Comparison of ENCODE assay signal across 9 cellular contexts in the genomic region with DNA sequence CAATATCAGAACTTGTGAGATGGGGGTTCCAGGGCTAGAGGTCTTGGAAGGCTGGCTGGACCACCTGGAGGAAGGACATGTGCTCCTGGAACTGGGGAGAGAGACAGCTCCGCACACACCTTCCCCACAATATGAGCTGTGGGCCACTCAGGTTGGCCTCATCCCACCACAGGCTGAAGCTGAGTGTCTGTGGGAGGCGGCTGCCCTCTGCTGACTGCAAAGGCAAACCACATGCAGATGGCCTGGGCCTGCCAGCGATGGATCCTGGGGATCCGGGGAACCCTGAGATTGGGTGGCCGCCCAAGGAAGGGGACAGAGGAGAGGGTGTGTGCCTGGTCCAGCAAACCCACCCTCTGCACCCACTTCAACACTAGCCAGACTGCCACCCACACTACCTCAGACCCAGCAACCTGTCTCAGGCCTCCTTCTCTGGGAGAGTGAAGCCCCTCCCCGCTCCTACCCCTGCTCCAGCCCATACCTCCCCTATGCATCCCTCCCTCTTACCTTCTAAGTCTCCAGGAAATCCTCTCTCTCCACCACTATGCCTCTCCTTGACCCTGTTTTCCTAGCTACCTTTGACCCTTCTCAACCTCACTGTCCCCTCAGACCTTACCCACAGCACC. TPM values are rescaled to one million over a fixed set of nuclear protein-coding genes. Genes with fewer than 3 reads are reported as not detected.
DNase-seq lines count a peak whose midpoint lies in the region; ATAC-seq and TF ChIP-seq lines count a peak whose summit lies in the region.
"Had no signal": no experiment of that assay in that cellular context is flagged by ENCODE, and none has a peak within 500 bp of the region (broad histone marks: within the 10 kb centered on the region; RNA-seq: fewer than 3 reads in every experiment).

No MANE protein-coding gene starts in this region.

- no peaks in the 10 kb centered on the region for H4K20me1 ChIP-seq in PC-9 (ENCODE audit: insufficient read depth)

- H3K9me3 Mint-ChIP-seq in CD4-positive, alpha-beta memory T cell, result no peaks in the 10 kb centered on the region
- H3K9me3 Mint-ChIP-seq in HFFc6 (no peaks in the 10 kb centered on the region), nephron (no peaks in the 10 kb centered on the region)

- TF ChIP-seq POLR2A in esophagus squamous epithelium (IDR thresholded peaks at IDR 0.05), result no peak

- no peaks in the 10 kb centered on the region; the same call in 1 of the 2 replicates for H3F3A ChIP-seq in PC-9 (ENCODE audit: insufficient read depth, low read depth)

- H3K4me1 ChIP-seq in CD4-positive, alpha-beta memory T cell (ENCODE audit: insufficient read depth, low read length), result no peaks in the 10 kb centered on the region
- no peaks in the 10 kb centered on the region for H3K4me1 ChIP-seq in PC-9 (replicated peaks; ENCODE audit: insufficient read depth)
- peaks cover 0 to 27% (median 13%) of the 10 kb centered on the region in 3 donors for H3K4me1 ChIP-seq in esophagus squamous epithelium

- H3K27ac ChIP-seq in CD4-positive, alpha-beta memory T cell (ENCODE audit: low read depth, low read length), result no peak overlapping the region
- no peak overlapping the region for H3K27ac ChIP-seq in PC-9
- H3K27ac ChIP-seq in esophagus squamous epithelium, result no peak overlapping the region

- POLR2A ChIA-PET in CD4-positive, alpha-beta memory T cell (lab: Charles Lee; ENCODE audit: partially characterized antibody), result no interaction called here
- POLR2A ChIA-PET in PC-9 (lab: Charles Lee; ENCODE audit: unreplicated experiment), result interaction anchor here (0.6 kb wide), 2 partner anchors 78 to 1036 kb away, joined by 5 to 8 read pairs; no protein-coding TSS in a partner anchor

- H3K9me3 ChIP-seq in CD4-positive, alpha-beta memory T cell (ENCODE audit: control insufficient read depth in 1 of 2, low read length in 2 of 2), result no peaks in the 10 kb centered on the region
- H3K9me3 ChIP-seq in PC-9 (ENCODE audit: insufficient read depth, low read depth) (no peaks in the 10 kb centered on the region), esophagus squamous epithelium (no peaks in the 10 kb centered on the region)

- CTCF ChIA-PET in CD4-positive, alpha-beta memory T cell (lab: Charles Lee; ENCODE audit: partially characterized antibody), result interaction anchor here (1.0 to 2.7 kb wide), 6 partner anchors 11 to 372 kb away, joined by 3 to 13 read pairs (median 6); no protein-coding TSS in a partner anchor
- CTCF ChIA-PET in PC-9 (lab: Charles Lee), result interaction anchor here (0.5 to 1.6 kb wide), 9 partner anchors 11 to 1045 kb away, joined by 3 to 10 read pairs (median 4); no protein-coding TSS in a partner anchor

- BruUV-seq in PC-9 (replicated peaks; lab: Mats Ljungman, UMichigan), result no TSS peak

- no peaks in the 10 kb centered on the region for H3K36me3 ChIP-seq in CD4-positive, alpha-beta memory T cell (ENCODE audit: insufficient read depth, low read length)
- H3K36me3 ChIP-seq in PC-9 (ENCODE audit: low read depth) (no peaks in the 10 kb centered on the region), esophagus squamous epithelium (no peaks in the 10 kb centered on the region)

- H3K36me3 Mint-ChIP-seq in CD4-positive, alpha-beta memory T cell, result no peaks in the 10 kb centered on the region
- H3K36me3 Mint-ChIP-seq in HFFc6 (ENCODE audit: low read depth) (no peaks in the 10 kb centered on the region), nephron (ENCODE audit: low read depth) (no peaks in the 10 kb centered on the region)

- no peak overlapping the region for H3K27ac Mint-ChIP-seq in CD4-positive, alpha-beta memory T cell
- no peak overlapping the region for H3K27ac Mint-ChIP-seq in HFFc6
- peak overlapping the region in 1 of 3 experiments; percentile 47 for H3K27ac Mint-ChIP-seq in nephron

- DNase-seq in CD4-positive, alpha-beta memory T cell, result peak; percentile 38 to 54 (median 45)
- DNase-seq in HFFc6, result peak; percentile 58
- peak; percentile 56 to 70 for DNase-seq in PC-9
- DNase-seq in activated T-cell treated with anti-CD3 and anti-CD28 coated beads, Interleukin-2, amount 50 U/mL, for 1 hour, result peak; percentile 64
- DNase-seq in esophagus squamous epithelium (lab: John Stamatoyannopoulos, UW), result peak; percentile 14
- DNase-seq in superior temporal gyrus (ENCODE audit: extremely low spot score), result peak; percentile 57

- no peak overlapping the region for H3K4me3 ChIP-seq in CD4-positive, alpha-beta memory T cell (ENCODE audit: low read length in 2 of 2)
- no peak overlapping the region for H3K4me3 ChIP-seq in PC-9
- H3K4me3 ChIP-seq in esophagus squamous epithelium, result no peak overlapping the region

- no peak for ATAC-seq in GM19324 (IDR thresholded peaks at IDR 0.05; ENCODE audit: low FRiP score, unreplicated experiment)

- no peak overlapping the region for H2AFZ ChIP-seq in PC-9

- H3K27me3 Mint-ChIP-seq in CD4-positive, alpha-beta memory T cell, result peaks cover 2 to 6% of the 10 kb centered on the region in 2 donors
- H3K27me3 Mint-ChIP-seq in HFFc6 (ENCODE audit: insufficient read depth), result peaks cover 15% of the 10 kb centered on the region
- peaks cover 9% of the 10 kb centered on the region for H3K27me3 Mint-ChIP-seq in nephron (ENCODE audit: low read depth)

- H3K4me1 Mint-ChIP-seq in CD4-positive, alpha-beta memory T cell, result no peaks in the 10 kb centered on the region
- peaks cover 12% of the 10 kb centered on the region for H3K4me1 Mint-ChIP-seq in HFFc6 (ENCODE audit: low read depth)
- peaks cover 14% of the 10 kb centered on the region for H3K4me1 Mint-ChIP-seq in nephron

- intact Hi-C loops in CD4-positive, alpha-beta memory T cell (cut with micrococcal nuclease), result loop anchor here (1.0 kb wide), 2 partner anchors 195 to 371 kb away; no protein-coding TSS in a partner anchor
- intact Hi-C loops in PC-9 (cut with micrococcal nuclease; ENCODE audit: unreplicated experiment), result loop anchor here (1.0 to 5.0 kb wide), 5 partner anchors 195 to 450 kb away; partner anchors contain the start of gene TBC1D21
- intact Hi-C loops in esophagus squamous epithelium (cut with DNase I), result loop anchor here (5.0 kb wide), 1 partner anchor 195 kb away; no protein-coding TSS in a partner anchor

- H3K9me2 ChIP-seq in PC-9 (ENCODE audit: insufficient read depth), result no peaks in the 10 kb centered on the region

- no peak overlapping the region for H3K4me2 ChIP-seq in PC-9

- TF ChIP-seq CTCF in HFFc6 (IDR thresholded peaks at IDR 0.05), result peak; percentile 89
- peak; percentile 91 for TF ChIP-seq CTCF in PC-9 (conservative IDR thresholded peaks at IDR 0.05)
- peak; percentile 47 to 86 (median 74) for TF ChIP-seq CTCF in esophagus squamous epithelium (IDR thresholded peaks at IDR 0.05)
- peak; percentile 91 for TF ChIP-seq CTCF in nephron (IDR thresholded peaks at IDR 0.05; ENCODE audit: unreplicated experiment in 3 of 3)

- H3K27me3 ChIP-seq in CD4-positive, alpha-beta memory T cell (ENCODE audit: insufficient read depth, low read length), result no peaks in the 10 kb centered on the region
- H3K27me3 ChIP-seq in PC-9 (ENCODE audit: insufficient read depth, low read depth) (no peaks in the 10 kb centered on the region), esophagus squamous epithelium (peaks cover 0 to 6% (median 0%) of the 10 kb centered on the region in 4 donors)

- H3K4me3 Mint-ChIP-seq in CD4-positive, alpha-beta memory T cell, result no peak overlapping the region
- H3K4me3 Mint-ChIP-seq in HFFc6 (no peak overlapping the region), nephron (no peak overlapping the region)

- WGBS in esophagus squamous epithelium, 2 donors, result 92% methylated on average over 1 of the region's 6 CpGs

- no peaks in the 10 kb centered on the region for H3K79me2 ChIP-seq in PC-9 (ENCODE audit: low read depth)

RNA-seq across cellular contexts. Expression of gene CYP11A1, which starts 44.8 kb away (rescaled TPM):
- total RNA-seq in CD4-positive, alpha-beta memory T cell, result not detected
- polyA plus RNA-seq in CD4-positive, alpha-beta memory T cell, result not detected
- total RNA-seq in HFFc6 (2021; fragmentation: NEBNext Ultra II Directional; extraction: Animal tissue kit (Norgen Biotek cat#: 25700)), result under 1 TPM in 4 of 6 experiments, not detected in 2; 0.12 to 0.17 (median 0.14) TPM
- total RNA-seq in PC-9 (2021) (7.1 and 9.6 TPM in 2 replicates), esophagus squamous epithelium (10 to 100 TPM in 2 of 4 donors, 1 to 10 TPM in 2; 1.3 to 17.0 (median 9.5) TPM)
- total RNA-seq: temporal lobe had no signal

Comparison
In these comparisons a context has a peak if more than half of its experiments do, and no peak if none do; other contexts are left out.
1. DNase-seq: peak in every context shown above with its lines; median percentile 64 in activated T-cell treated with anti-CD3 and anti-CD28 coated beads, Interleukin-2, amount 50 U/mL, for 1 hour; 63 in PC-9; 58 in HFFc6; 57 in superior temporal gyrus; 45 in CD4-positive, alpha-beta memory T cell; 14 in esophagus squamous epithelium.